Comparison of ENCODE assay signal across 7 cellular contexts in genomic region chr10:119206603-119207366, GRCh38. TPM values are rescaled to one million over a fixed set of nuclear protein-coding genes. Genes with fewer than 3 reads are reported as not detected.
DNase-seq lines count a peak whose midpoint lies in the region; TF ChIP-seq lines count a peak whose summit lies in the region.

No MANE protein-coding gene starts in this region.

- DNase-seq in HCEC 1CT (peak; percentile 63), MG63 (peak; percentile 70), cerebellar cortex (ENCODE audit: low spot score) (peak; percentile 47), kidney glomerular epithelial cell (lab: John Stamatoyannopoulos, UW) (peak; percentile 64)
- peak; percentile 32 for DNase-seq in activated CD4-positive, CD25-positive, alpha-beta regulatory T cell treated with anti-CD3 and anti-CD28 coated beads, Interleukin-2, amount 50 U/mL, for 16 hours (ENCODE audit: low read depth, low spot score)
- DNase-seq in stimulated activated CD4-positive, alpha-beta T cell treated with anti-CD3 and anti-CD28 coated beads, Interleukin-15, amount 100 ng/mL, for 24 hours: peak; percentile 79

- H3K9me3 ChIP-seq in MG63: no peaks in the 10 kb centered on the region

- no peaks in the 10 kb centered on the region for H3K27me3 ChIP-seq in MG63

- TF ChIP-seq CTCF in GM12875 (IDR thresholded peaks at IDR 0.05; ENCODE audit: borderline replicate concordance, insufficient read depth, low read depth, low read length): peak; percentile 86

- peaks cover 3% of the 10 kb centered on the region for H3K36me3 ChIP-seq in MG63

- H3K4me3 ChIP-seq in GM12875 (ENCODE audit: low read depth, low read length) (peak overlapping the region; percentile 75), MG63 (peak overlapping the region; percentile 65)

RNA-seq across cellular contexts. Expression of gene GRK5, which starts 0.6 kb away (rescaled TPM):
- total RNA-seq in MG63 (2014; rRNA removed; shearing (Covaris generic); ENCODE audit: low replicate concordance): 18.3 and 22.8 TPM in 2 replicates

RNA-seq across cellular contexts. Expression of gene PRDX3, which starts 28.2 kb away (rescaled TPM):
- total RNA-seq in MG63 (2014; rRNA removed; shearing (Covaris generic); ENCODE audit: low replicate concordance): 203 and 261 TPM in 2 replicates

RNA-seq across cellular contexts. Expression of gene SFXN4, which starts 41.3 kb away (rescaled TPM):
- total RNA-seq in MG63 (2014; rRNA removed; shearing (Covaris generic); ENCODE audit: low replicate concordance): 24.4 and 28.6 TPM in 2 replicates

Comparison
In these comparisons a context has a peak if more than half of its experiments do, and no peak if none do; other contexts are left out.
1. Peak in every context shown above with its lines: DNase-seq and H3K4me3 ChIP-seq.